In the genomic region with DNA sequence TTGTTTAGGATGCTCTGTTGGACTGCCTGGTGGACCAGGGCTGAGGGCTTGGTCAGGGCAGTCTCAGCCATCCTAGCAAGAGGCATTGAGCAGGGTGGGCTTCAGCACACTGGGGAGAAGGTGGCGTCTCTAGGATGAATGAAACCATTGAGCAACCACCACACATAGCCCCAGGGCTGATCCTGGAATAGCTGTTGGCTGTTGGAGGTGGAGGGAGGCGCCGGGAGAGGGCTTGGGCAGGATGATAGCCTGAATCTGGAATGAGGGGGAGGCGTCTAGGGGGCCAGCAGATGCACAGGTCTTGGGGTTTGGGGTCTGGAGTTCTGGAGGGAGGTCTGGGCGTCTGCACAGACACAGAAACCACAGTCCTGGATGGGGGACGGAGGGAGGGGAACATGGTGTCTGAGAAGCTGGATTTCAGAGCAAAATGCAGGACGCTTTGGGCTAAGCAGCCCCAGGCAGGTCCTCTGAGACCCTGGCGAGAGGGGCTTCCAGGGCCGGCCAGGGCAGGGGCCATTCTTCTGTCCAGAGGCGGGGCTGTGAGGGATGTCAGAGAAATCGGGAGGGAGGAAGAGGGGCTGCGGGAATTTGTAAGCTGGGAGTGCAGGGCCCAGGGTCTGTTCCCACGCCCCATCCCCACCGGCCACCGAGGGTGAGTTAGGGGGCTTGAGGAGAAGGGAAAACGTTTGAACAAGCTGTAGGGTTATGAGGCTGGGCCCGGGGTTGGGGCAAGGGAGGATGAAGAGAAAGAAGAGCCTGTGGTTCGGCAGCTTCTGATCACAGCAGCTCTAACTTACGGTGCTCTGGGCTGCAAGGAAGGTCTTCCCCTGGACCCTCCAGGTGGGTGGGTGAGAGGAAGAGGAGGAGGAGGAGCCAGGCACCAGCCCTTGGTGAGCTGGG, we compare ENCODE assay signal across 25 cellular contexts. TPM values are rescaled to one million over a fixed set of nuclear protein-coding genes. Genes with fewer than 3 reads are reported as not detected.
DNase-seq lines count a peak whose midpoint lies in the region; ATAC-seq, FAIRE-seq and TF ChIP-seq lines count a peak whose summit lies in the region.
"Had no signal": no experiment of that assay in that cellular context is flagged by ENCODE, and none has a peak within 500 bp of the region (broad histone marks: within the 10 kb centered on the region; RNA-seq: fewer than 3 reads in every experiment).

No MANE protein-coding gene starts in this region.

- no peak overlapping the region for H3K4me3 Mint-ChIP-seq in stimulated activated naive CD8-positive, alpha-beta T cell treated with anti-CD3 and anti-CD28 coated beads, Interleukin-15, Interleukin-2, amounts not matched to agents 100 ng/mL and 50 ng/mL, for 24 hours
- H3K4me3 Mint-ChIP-seq in mesothelial cell of epicardium (no peak overlapping the region), chondrocyte (ENCODE audit: unreplicated experiment) (no peak overlapping the region)
- H3K4me3 Mint-ChIP-seq: activated CD4-positive, alpha-beta T cell treated with anti-CD3 and anti-CD28 coated beads for 36 hours had no signal

- H3K9me3 ChIP-seq in RWPE2 (ENCODE audit: severe bottlenecking) (no peaks in the 10 kb centered on the region), mammary epithelial cell (replicated peaks; ENCODE audit: insufficient read depth, low read length) (no peaks in the 10 kb centered on the region)
- H3K9me3 ChIP-seq: gastroesophageal sphincter, SJCRH30, transverse colon had no signal

- no peak for DNase-seq in stimulated activated naive CD8-positive, alpha-beta T cell treated with anti-CD3 and anti-CD28 coated beads, Interleukin-15, Interleukin-2, amounts not matched to agents 100 U/mL and 50 U/mL, for 24 hours
- DNase-seq in RWPE2 (ENCODE audit: low spot score) (no peak), mesothelial cell of epicardium (ENCODE audit: low spot score in 2 of 2, unreplicated experiment in 2 of 2) (no peak), posterior vena cava (ENCODE audit: low spot score) (no peak), mammary epithelial cell (no peak), urothelium cell line (ENCODE audit: low spot score) (no peak), chondrocyte (ENCODE audit: low spot score) (no peak)
- DNase-seq: ACHN; activated CD4-positive, alpha-beta T cell treated with anti-CD3 and anti-CD28 coated beads for 36 hours; activated effector memory CD4-positive, alpha-beta T cell treated with Interleukin-2 at 50 U/mL for 16 hours; amniotic stem cell; CD8-positive, alpha-beta memory T cell; NCI-H1417; NCI-H2171 treated with DMSO at 0.1 percent for 48 hours; NCI-H748 treated with DMSO at 0.1 percent for 48 hours; stimulated activated CD4-positive, alpha-beta T cell treated with anti-CD3 and anti-CD28 coated beads, Interleukin-12 subunit alpha, Interleukin-12 subunit beta, amount 100 ng/mL, for 4 hours; transverse colon had no signal

- dilution Hi-C loops in mammary epithelial cell (cut with HindIII; ENCODE audit: low sequenced_read_pairs): no loop called here

- peaks cover 12% of the 10 kb centered on the region for H3K36me3 ChIP-seq in RWPE2 (ENCODE audit: low read depth)
- no peaks in the 10 kb centered on the region for H3K36me3 ChIP-seq in mammary epithelial cell (ENCODE audit: insufficient read depth, low read length)
- H3K36me3 ChIP-seq: SJCRH30, transverse colon had no signal

- no peak overlapping the region for H3K9ac ChIP-seq in mammary epithelial cell (ENCODE audit: insufficient read depth, low read length)

- peaks cover 22% of the 10 kb centered on the region for H3K79me2 ChIP-seq in mammary epithelial cell (ENCODE audit: insufficient read depth, low read length)

- no TSS peak for BruUV-seq in mammary epithelial cell (replicated peaks; lab: Mats Ljungman, UMichigan)

- peak overlapping the region; percentile 23 for H3K27ac Mint-ChIP-seq in stimulated activated naive CD8-positive, alpha-beta T cell treated with anti-CD3 and anti-CD28 coated beads, Interleukin-15, Interleukin-2, amounts not matched to agents 100 ng/mL and 50 ng/mL, for 24 hours
- peak overlapping the region; percentile 4 for H3K27ac Mint-ChIP-seq in mesothelial cell of epicardium
- H3K27ac Mint-ChIP-seq in chondrocyte (ENCODE audit: unreplicated experiment): no peak overlapping the region
- H3K27ac Mint-ChIP-seq: activated CD4-positive, alpha-beta T cell treated with anti-CD3 and anti-CD28 coated beads for 36 hours had no signal

- in situ Hi-C loops in mammary epithelial cell (cut with MboI; ENCODE audit: low sequenced_read_pairs in 2 of 2): loop anchor here (10.0 to 25.0 kb wide), 3 partner anchors 109 to 323 kb away; no protein-coding TSS in a partner anchor

- no peaks in the 10 kb centered on the region for H3K27me3 Mint-ChIP-seq in stimulated activated naive CD8-positive, alpha-beta T cell treated with anti-CD3 and anti-CD28 coated beads, Interleukin-15, Interleukin-2, amounts not matched to agents 100 ng/mL and 50 ng/mL, for 24 hours
- H3K27me3 Mint-ChIP-seq in mesothelial cell of epicardium (ENCODE audit: low read depth): no peaks in the 10 kb centered on the region
- H3K27me3 Mint-ChIP-seq in chondrocyte (ENCODE audit: low read depth): no peaks in the 10 kb centered on the region
- H3K27me3 Mint-ChIP-seq: activated CD4-positive, alpha-beta T cell treated with anti-CD3 and anti-CD28 coated beads for 36 hours had no signal

- H3K27ac ChIP-seq in RWPE2 (ENCODE audit: poor library complexity, severe bottlenecking): no peak overlapping the region
- H3K27ac ChIP-seq in mammary epithelial cell (ENCODE audit: insufficient read depth, low read depth, low read length): no peak overlapping the region
- H3K27ac ChIP-seq: gastroesophageal sphincter, SJCRH30, transverse colon had no signal

- intact Hi-C loops in posterior vena cava (cut with DNase I) (no loop called here), mammary epithelial cell (cut with micrococcal nuclease) (loop anchor here (10.0 kb wide), 1 partner anchor 301 kb away; no protein-coding TSS in a partner anchor)

- WGBS in mammary epithelial cell (ENCODE audit: low coverage, missing lambda C conversion rate): 23% methylated on average over 11 of the region's 19 CpGs

- ATAC-seq in stimulated activated naive CD8-positive, alpha-beta T cell treated with anti-CD3 and anti-CD28 coated beads, Interleukin-15, Interleukin-2, amounts not matched to agents 100 U/mL and 50 U/mL, for 24 hours: no peak
- ATAC-seq in RWPE2 (ENCODE audit: low read depth): peak; percentile 31; the same call in 1 of the 3 replicates
- ATAC-seq: activated CD4-positive, alpha-beta T cell treated with anti-CD3 and anti-CD28 coated beads for 36 hours; gastroesophageal sphincter had no signal

- no peak for FAIRE-seq in urothelium cell line (lab: Jason Lieb, UNC)

- H3K27me3 ChIP-seq in RWPE2 (ENCODE audit: insufficient read depth, poor library complexity, severe bottlenecking): peaks cover 2% of the 10 kb centered on the region
- H3K27me3 ChIP-seq in mammary epithelial cell (ENCODE audit: insufficient read depth, low read length): no peaks in the 10 kb centered on the region
- H3K27me3 ChIP-seq: SJCRH30, transverse colon had no signal

- CTCF ChIA-PET in mammary epithelial cell (lab: Charles Lee; ENCODE audit: low non-redundant PET): no interaction called here

- H3K4me1 Mint-ChIP-seq in stimulated activated naive CD8-positive, alpha-beta T cell treated with anti-CD3 and anti-CD28 coated beads, Interleukin-15, Interleukin-2, amounts not matched to agents 100 ng/mL and 50 ng/mL, for 24 hours (ENCODE audit: low read depth): peaks cover 21% of the 10 kb centered on the region
- H3K4me1 Mint-ChIP-seq in mesothelial cell of epicardium: peaks cover 14% of the 10 kb centered on the region
- peaks cover 10% of the 10 kb centered on the region for H3K4me1 Mint-ChIP-seq in chondrocyte (ENCODE audit: low read depth)

- TF ChIP-seq CTCF in RWPE2 (IDR thresholded peaks at IDR 0.05; ENCODE audit: poor library complexity, severe bottlenecking): no peak
- no peak for TF ChIP-seq CTCF in mesothelial cell of epicardium (IDR thresholded peaks at IDR 0.05; ENCODE audit: unreplicated experiment)
- no peak for TF ChIP-seq CTCF in mammary epithelial cell (conservative IDR thresholded peaks at IDR 0.05 in 1 of 2, IDR thresholded peaks at IDR 0.05 in 1 of 2; ENCODE audit: extremely low read depth in 1 of 2, insufficient read depth in 1 of 2, low read depth in 1 of 2, low read length in 2 of 2)
- no peak for TF ChIP-seq CTCF in chondrocyte (IDR thresholded peaks at IDR 0.05)

- H4K20me1 ChIP-seq in mammary epithelial cell (ENCODE audit: insufficient read depth, low read length): no peaks in the 10 kb centered on the region

- peaks cover 12% of the 10 kb centered on the region for H3K36me3 Mint-ChIP-seq in stimulated activated naive CD8-positive, alpha-beta T cell treated with anti-CD3 and anti-CD28 coated beads, Interleukin-15, Interleukin-2, amounts not matched to agents 100 ng/mL and 50 ng/mL, for 24 hours (ENCODE audit: low read depth)
- H3K36me3 Mint-ChIP-seq in mesothelial cell of epicardium (peaks cover 13% of the 10 kb centered on the region), chondrocyte (ENCODE audit: low read depth) (peaks cover 7% of the 10 kb centered on the region)

- H3K4me3 ChIP-seq in RWPE2 (ENCODE audit: severe bottlenecking) (no peak overlapping the region), mammary epithelial cell (replicated peaks in 1 of 3; ENCODE audit: insufficient read depth in 1 of 3, low read depth in 2 of 3, low read length in 3 of 3) (no peak overlapping the region)
- H3K4me3 ChIP-seq: gastroesophageal sphincter, SJCRH30, transverse colon had no signal

- H2AFZ ChIP-seq in mammary epithelial cell (ENCODE audit: low read depth, low read length): no peak overlapping the region

- H3K4me2 ChIP-seq in mammary epithelial cell (ENCODE audit: insufficient read depth, low read depth, low read length): no peak overlapping the region

- no peaks in the 10 kb centered on the region for H3K9me3 Mint-ChIP-seq in stimulated activated naive CD8-positive, alpha-beta T cell treated with anti-CD3 and anti-CD28 coated beads, Interleukin-15, Interleukin-2, amounts not matched to agents 100 ng/mL and 50 ng/mL, for 24 hours
- no peaks in the 10 kb centered on the region for H3K9me3 Mint-ChIP-seq in mesothelial cell of epicardium
- no peaks in the 10 kb centered on the region for H3K9me3 Mint-ChIP-seq in chondrocyte (ENCODE audit: low read depth)
- H3K9me3 Mint-ChIP-seq: CD8-positive, alpha-beta memory T cell had no signal

- H3K4me1 ChIP-seq in RWPE2 (ENCODE audit: insufficient read depth, poor library complexity, severe bottlenecking): no peaks in the 10 kb centered on the region
- peaks cover 9% of the 10 kb centered on the region for H3K4me1 ChIP-seq in mammary epithelial cell (ENCODE audit: insufficient read depth, low read length)
- H3K4me1 ChIP-seq: SJCRH30 had no signal

RNA-seq across cellular contexts. Expression of a gene that starts 5.2 kb away (rescaled TPM):
- 83.9 to 93.7 TPM (median 85.2 TPM) in 3 replicates for total RNA-seq in mesothelial cell of epicardium
- total RNA-seq in posterior vena cava: 10 to 100 TPM; 71.9 to 83.5 TPM
- 100 to 1,000 TPM in 1 of 2 donors, 10 to 100 TPM in 1; 41.8 to 129 TPM for total RNA-seq in mammary epithelial cell
- 50.9 TPM for polyA plus RNA-seq in mammary epithelial cell
- 11.0 TPM for polyA minus RNA-seq in mammary epithelial cell
- total RNA-seq in chondrocyte: 94.3 to 107 TPM (median 97.2 TPM) in 3 replicates

RNA-seq across cellular contexts. Expression of a gene that starts 8.9 kb away (rescaled TPM):
- total RNA-seq in mesothelial cell of epicardium (not detected in 3 replicates), posterior vena cava (1 to 10 TPM; 2.2 to 3.0 TPM), mammary epithelial cell (not detected), chondrocyte (not detected in 3 replicates)
- 0.11 TPM for polyA plus RNA-seq in mammary epithelial cell
- polyA minus RNA-seq in mammary epithelial cell: not detected
- total RNA-seq: activated CD4-positive, alpha-beta T cell treated with anti-CD3 and anti-CD28 coated beads for 36 hours; CD8-positive, alpha-beta memory T cell; Daoy; HT1080; lower leg skin; SJCRH30 had no signal
- polyA plus RNA-seq: CD8-positive, alpha-beta memory T cell had no signal

RNA-seq across cellular contexts. Expression of a gene that starts 16.1 kb away (rescaled TPM):
- not detected in 3 replicates for total RNA-seq in mesothelial cell of epicardium
- under 1 TPM; 0.23 to 0.71 TPM for total RNA-seq in posterior vena cava
- total RNA-seq in mammary epithelial cell: not detected
- polyA plus RNA-seq in mammary epithelial cell: not detected
- not detected for polyA minus RNA-seq in mammary epithelial cell
- total RNA-seq in chondrocyte: not detected in 3 replicates
- total RNA-seq: cardiac septum, Daoy, HT1080, lower leg skin, SJCRH30 had no signal
- polyA plus RNA-seq: CD8-positive, alpha-beta memory T cell had no signal

RNA-seq across cellular contexts. Expression of a gene that starts 16.9 kb away (rescaled TPM):
- total RNA-seq in mesothelial cell of epicardium (not detected in 3 replicates), posterior vena cava (1 to 10 TPM; 1.2 to 2.9 TPM), mammary epithelial cell (not detected), chondrocyte (not detected in 3 replicates)
- polyA plus RNA-seq in mammary epithelial cell: not detected
- not detected for polyA minus RNA-seq in mammary epithelial cell
- total RNA-seq: activated CD4-positive, alpha-beta T cell treated with anti-CD3 and anti-CD28 coated beads for 36 hours; CD8-positive, alpha-beta memory T cell; Daoy; gastroesophageal sphincter; HT1080; lower leg skin; OCI-LY7; SJCRH30; transverse colon had no signal

RNA-seq across cellular contexts. Expression of a gene that starts 46.1 kb away (rescaled TPM):
- total RNA-seq in mesothelial cell of epicardium (not detected in 3 replicates), posterior vena cava (1 to 10 TPM; 2.2 to 6.6 TPM), mammary epithelial cell (not detected), chondrocyte (not detected in 3 replicates)
- polyA plus RNA-seq in mammary epithelial cell: not detected
- not detected for polyA minus RNA-seq in mammary epithelial cell
- total RNA-seq: activated CD4-positive, alpha-beta T cell treated with anti-CD3 and anti-CD28 coated beads for 36 hours; CD8-positive, alpha-beta memory T cell; Daoy; HT1080; OCI-LY7; SJCRH30 had no signal
- polyA plus RNA-seq: CD8-positive, alpha-beta memory T cell had no signal
